Comparison of ENCODE assay signal across 12 cellular contexts in the genomic region with DNA sequence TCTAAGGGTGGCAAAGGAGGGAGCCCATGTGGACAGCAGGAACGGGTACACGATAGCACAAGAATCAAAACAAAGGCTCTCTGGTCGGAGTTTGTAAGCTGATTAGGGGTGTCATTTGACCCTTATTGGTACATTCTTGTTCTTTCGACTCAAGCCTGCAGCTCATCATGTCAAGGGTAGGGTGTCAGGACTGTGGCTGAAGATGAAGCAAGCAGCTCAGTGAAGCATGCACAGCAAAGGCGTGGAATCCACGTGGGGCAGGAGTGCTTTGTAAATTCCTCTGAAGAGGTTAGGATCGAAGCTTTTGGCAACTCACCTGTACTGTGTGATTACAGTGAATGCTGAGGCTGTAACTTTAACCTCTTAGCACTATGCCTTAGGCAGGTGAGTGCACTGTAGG. TPM values are rescaled to one million over a fixed set of nuclear protein-coding genes. Genes with fewer than 3 reads are reported as not detected.
DNase-seq lines count a peak whose midpoint lies in the region; ATAC-seq and TF ChIP-seq lines count a peak whose summit lies in the region.
"Had no signal": no experiment of that assay in that cellular context is flagged by ENCODE, and none has a peak within 500 bp of the region (broad histone marks: within the 10 kb centered on the region; RNA-seq: fewer than 3 reads in every experiment).

No MANE protein-coding gene starts in this region.

- WGBS in mesendoderm (ENCODE audit: extremely low coverage, insufficient coverage, low lambda C conversion rate): no CpG with 5 or more reads among the region's 7 CpGs

- H3K27ac ChIP-seq in ascending aorta: peak overlapping the region; percentile 77 to 88
- H3K27ac ChIP-seq in mesendoderm (ENCODE audit: low read depth, low read length): no peak overlapping the region

- H3K27me3 Mint-ChIP-seq in type B pancreatic cell: no peaks in the 10 kb centered on the region
- peaks cover 1% of the 10 kb centered on the region for H3K27me3 Mint-ChIP-seq in activated CD4-positive, alpha-beta T cell treated with anti-CD3 and anti-CD28 coated beads, Interleukin-2, amount 10 ng/mL, durations not matched to agents 24 days and 14 days

- intact Hi-C loops in ascending aorta (cut with DNase I): loop anchor here (1.0 kb wide), 2 partner anchors 16 to 34 kb away; no protein-coding TSS in a partner anchor
- intact Hi-C loops in activated CD4-positive, alpha-beta T cell treated with anti-CD3 and anti-CD28 coated beads, Interleukin-2, amount 10 ng/mL, durations not matched to agents 24 days and 14 days (cut with micrococcal nuclease): no loop called here

- H3K4ac ChIP-seq in mesendoderm (ENCODE audit: low read depth, low read length): no peak overlapping the region

- TF ChIP-seq CTCF in ascending aorta (IDR thresholded peaks at IDR 0.05): no peak
- TF ChIP-seq CTCF in type B pancreatic cell (conservative IDR thresholded peaks at IDR 0.05): no peak

- H3K56ac ChIP-seq in mesendoderm (ENCODE audit: low read length): no peak overlapping the region

- H4K5ac ChIP-seq in mesendoderm (ENCODE audit: low read length): no peak overlapping the region

- H3K4me3 Mint-ChIP-seq in type B pancreatic cell: peak overlapping the region; percentile 16
- H3K4me3 Mint-ChIP-seq in activated CD4-positive, alpha-beta T cell treated with anti-CD3 and anti-CD28 coated beads, Interleukin-2, amount 10 ng/mL, durations not matched to agents 24 days and 14 days: no peak overlapping the region

- no peak overlapping the region for H2BK15ac ChIP-seq in mesendoderm (replicated peaks; ENCODE audit: low read depth)

- H3K4me1 Mint-ChIP-seq in type B pancreatic cell (ENCODE audit: unreplicated experiment): peaks cover 8% of the 10 kb centered on the region
- H3K4me1 Mint-ChIP-seq in activated CD4-positive, alpha-beta T cell treated with anti-CD3 and anti-CD28 coated beads, Interleukin-2, amount 10 ng/mL, durations not matched to agents 24 days and 14 days: peaks cover 3% of the 10 kb centered on the region

- H3K36me3 ChIP-seq in ascending aorta (no peaks in the 10 kb centered on the region), mesendoderm (ENCODE audit: control insufficient read depth, insufficient read depth, low read length) (no peaks in the 10 kb centered on the region)

- no peaks in the 10 kb centered on the region for H3K79me1 ChIP-seq in mesendoderm (ENCODE audit: low read length)

- no peak for ATAC-seq in GM21576 (IDR thresholded peaks at IDR 0.05; ENCODE audit: unreplicated experiment)

- H3K27me3 ChIP-seq in ascending aorta (no peaks in the 10 kb centered on the region), mesendoderm (ENCODE audit: insufficient read depth, low read length, poor library complexity) (no peaks in the 10 kb centered on the region)

- DNase-seq in NCI-H82 (lab: John Stamatoyannopoulos, UW): peak; percentile 56
- DNase-seq in NCI-H82 treated with DMSO at 0.1 percent for 48 hours (lab: John Stamatoyannopoulos, UW; ENCODE audit: unreplicated experiment): no peak
- no peak for DNase-seq in ascending aorta (ENCODE audit: low spot score in 2 of 2)
- DNase-seq in mesendoderm: peak; percentile 33
- no peak for DNase-seq in type B pancreatic cell (ENCODE audit: extremely low spot score, unreplicated experiment)
- DNase-seq in islet precursor cell: no peak
- DNase-seq in activated CD4-positive, alpha-beta T cell treated with anti-CD3 and anti-CD28 coated beads, Interleukin-2, amount 10 ng/mL, durations not matched to agents 24 days and 14 days: no peak
- DNase-seq: ACHN; effector memory CD4-positive, alpha-beta T cell; NCI-H1436; RPMI8226 had no signal

- H3K9ac ChIP-seq in mesendoderm (ENCODE audit: low read length): no peak overlapping the region

- H3K4me3 ChIP-seq in ascending aorta (peak overlapping the region in 1 of 2 donors; percentile 60), mesendoderm (ENCODE audit: low read length) (no peak overlapping the region)

- H3K4me1 ChIP-seq in ascending aorta (peaks cover 0 to 20% of the 10 kb centered on the region in 2 donors), mesendoderm (ENCODE audit: control insufficient read depth, low read depth, low read length) (no peaks in the 10 kb centered on the region)

- H3K23ac ChIP-seq in mesendoderm (ENCODE audit: low read length): no peak overlapping the region

- no peaks in the 10 kb centered on the region for H3K9me3 ChIP-seq in ascending aorta

- H2BK120ac ChIP-seq in mesendoderm (ENCODE audit: low read depth, low read length): no peak overlapping the region

- no peak overlapping the region for H2AK5ac ChIP-seq in mesendoderm (ENCODE audit: low read length)

- no peak overlapping the region for H3K18ac ChIP-seq in mesendoderm (ENCODE audit: low read length)

- no peak overlapping the region for H4K8ac ChIP-seq in mesendoderm (ENCODE audit: low read depth, low read length)

- no peak overlapping the region for H3K4me2 ChIP-seq in mesendoderm (ENCODE audit: low read length)

- H3K27ac Mint-ChIP-seq in type B pancreatic cell: peak overlapping the region; percentile 42
- no peak overlapping the region for H3K27ac Mint-ChIP-seq in activated CD4-positive, alpha-beta T cell treated with anti-CD3 and anti-CD28 coated beads, Interleukin-2, amount 10 ng/mL, durations not matched to agents 24 days and 14 days

- H3K9me3 Mint-ChIP-seq in type B pancreatic cell: no peaks in the 10 kb centered on the region
- no peaks in the 10 kb centered on the region for H3K9me3 Mint-ChIP-seq in activated CD4-positive, alpha-beta T cell treated with anti-CD3 and anti-CD28 coated beads, Interleukin-2, amount 10 ng/mL, durations not matched to agents 24 days and 14 days

- H2BK5ac ChIP-seq in mesendoderm (ENCODE audit: low read length): no peak overlapping the region

- no peaks in the 10 kb centered on the region for H3K79me2 ChIP-seq in mesendoderm (ENCODE audit: control insufficient read depth, insufficient read depth, low read length)

- H3K36me3 Mint-ChIP-seq in type B pancreatic cell: no peaks in the 10 kb centered on the region
- no peaks in the 10 kb centered on the region for H3K36me3 Mint-ChIP-seq in activated CD4-positive, alpha-beta T cell treated with anti-CD3 and anti-CD28 coated beads, Interleukin-2, amount 10 ng/mL, durations not matched to agents 24 days and 14 days (ENCODE audit: low read depth)

RNA-seq across cellular contexts. Expression of gene ABCB10, which starts 4.7 kb away (rescaled TPM):
- total RNA-seq in ascending aorta (25.2 TPM), type B pancreatic cell (ENCODE audit: low replicate concordance) (19.4 and 24.1 TPM in 2 replicates)
- 5.9 TPM for polyA plus RNA-seq in mesendoderm (2013, experiment 1 of 2)
- 6.2 TPM for polyA plus RNA-seq in mesendoderm (2013, experiment 2 of 2)
- 46.5 and 49.7 TPM in 2 replicates for total RNA-seq in activated CD4-positive, alpha-beta T cell treated with anti-CD3 and anti-CD28 coated beads, Interleukin-2, amount 10 ng/mL, durations not matched to agents 24 days and 14 days

RNA-seq across cellular contexts. Expression of gene NUP133, which starts 55.1 kb away (rescaled TPM):
- 9.3 TPM for total RNA-seq in ascending aorta
- 25.3 TPM for polyA plus RNA-seq in mesendoderm (2013, experiment 1 of 2)
- polyA plus RNA-seq in mesendoderm (2013, experiment 2 of 2): 24.9 TPM
- 46.2 and 53.9 TPM in 2 replicates for total RNA-seq in type B pancreatic cell (ENCODE audit: low replicate concordance)
- total RNA-seq in activated CD4-positive, alpha-beta T cell treated with anti-CD3 and anti-CD28 coated beads, Interleukin-2, amount 10 ng/mL, durations not matched to agents 24 days and 14 days: 52.3 and 52.9 TPM in 2 replicates

Comparison
In these comparisons a context has a peak if more than half of its experiments do, and no peak if none do; other contexts are left out.
1. DNase-seq: peak in NCI-H82 (single experiment) and mesendoderm (single experiment); none in NCI-H82 treated with DMSO at 0.1 percent for 48 hours (single experiment), ascending aorta (0 of 2), type B pancreatic cell (single experiment), islet precursor cell (single experiment) and activated CD4-positive, alpha-beta T cell treated with anti-CD3 and anti-CD28 coated beads, Interleukin-2, amount 10 ng/mL, durations not matched to agents 24 days and 14 days (single experiment).